Comparison of ENCODE assay signal across 19 cellular contexts in genomic region chr6:157895585-157895984, GRCh38.
DNase-seq lines count a peak whose midpoint lies in the region; ATAC-seq lines count a peak whose summit lies in the region.
"Had no signal": no experiment of that assay in that cellular context is flagged by ENCODE, and none has a peak within 500 bp of the region (broad histone marks: within the 10 kb centered on the region; RNA-seq: fewer than 3 reads in every experiment).

No MANE protein-coding gene starts in this region.

- no peaks in the 10 kb centered on the region for H3K27me3 Mint-ChIP-seq in activated naive CD8-positive, alpha-beta T cell
- no peaks in the 10 kb centered on the region for H3K27me3 Mint-ChIP-seq in activated naive CD8-positive, alpha-beta T cell treated with anti-CD3 and anti-CD28 coated beads, Interleukin-2, amount 50 U/mL, for 24 hours
- H3K27me3 Mint-ChIP-seq in naive thymus-derived CD8-positive, alpha-beta T cell: no peaks in the 10 kb centered on the region

- no peak for ATAC-seq in activated naive CD8-positive, alpha-beta T cell treated with anti-CD3 and anti-CD28 coated beads, Interleukin-2, amount 50 U/mL, for 24 hours
- no peak for ATAC-seq in naive thymus-derived CD8-positive, alpha-beta T cell
- ATAC-seq: CD8-positive, alpha-beta T cell; GM12878; GM23338 had no signal

- no peak for DNase-seq in activated naive CD8-positive, alpha-beta T cell treated with anti-CD3 and anti-CD28 coated beads, Interleukin-2, amount 50 U/mL, for 24 hours
- DNase-seq in caudate nucleus (lab: John Stamatoyannopoulos, UW) (no peak), SIG-M5 (lab: John Stamatoyannopoulos, UW) (no peak), NCI-H1417 treated with DMSO at 0.1 percent for 48 hours (lab: John Stamatoyannopoulos, UW) (no peak), NCI-H526 (lab: John Stamatoyannopoulos, UW) (no peak)
- DNase-seq in naive thymus-derived CD8-positive, alpha-beta T cell: no peak
- DNase-seq: 8988T; Calu3; CD8-positive, alpha-beta T cell; DMS79 treated with DMSO at 0.1 percent for 48 hours; EL; HCEC 1CT; IMR-90 had no signal

- peak overlapping the region; percentile 35 for H3K27ac Mint-ChIP-seq in activated naive CD8-positive, alpha-beta T cell
- no peak overlapping the region for H3K27ac Mint-ChIP-seq in activated naive CD8-positive, alpha-beta T cell treated with anti-CD3 and anti-CD28 coated beads, Interleukin-2, amount 50 U/mL, for 24 hours
- peak overlapping the region in 6 of 10 donors; percentile 5 to 72 (median 46) for H3K27ac Mint-ChIP-seq in naive thymus-derived CD8-positive, alpha-beta T cell
- H3K27ac Mint-ChIP-seq: CD8-positive, alpha-beta T cell; GM23338 had no signal

- POLR2A ChIA-PET in naive thymus-derived CD8-positive, alpha-beta T cell (lab: Charles Lee): no interaction called here

- H3K4me3 Mint-ChIP-seq in activated naive CD8-positive, alpha-beta T cell: no peak overlapping the region
- H3K4me3 Mint-ChIP-seq in activated naive CD8-positive, alpha-beta T cell treated with anti-CD3 and anti-CD28 coated beads, Interleukin-2, amount 50 U/mL, for 24 hours: no peak overlapping the region
- H3K4me3 Mint-ChIP-seq in naive thymus-derived CD8-positive, alpha-beta T cell: no peak overlapping the region
- H3K4me3 Mint-ChIP-seq: CD14-positive monocyte; CD8-positive, alpha-beta T cell; GM23338 had no signal

- no peaks in the 10 kb centered on the region for H3K9me3 Mint-ChIP-seq in activated naive CD8-positive, alpha-beta T cell (ENCODE audit: low read depth)
- no peaks in the 10 kb centered on the region for H3K9me3 Mint-ChIP-seq in activated naive CD8-positive, alpha-beta T cell treated with anti-CD3 and anti-CD28 coated beads, Interleukin-2, amount 50 U/mL, for 24 hours
- no peaks in the 10 kb centered on the region for H3K9me3 Mint-ChIP-seq in naive thymus-derived CD8-positive, alpha-beta T cell
- H3K9me3 Mint-ChIP-seq: CD14-positive monocyte; CD8-positive, alpha-beta T cell; GM23338 had no signal

- H3K4me1 Mint-ChIP-seq in activated naive CD8-positive, alpha-beta T cell (ENCODE audit: low read depth): peaks cover 44% of the 10 kb centered on the region
- peaks cover 28% of the 10 kb centered on the region for H3K4me1 Mint-ChIP-seq in activated naive CD8-positive, alpha-beta T cell treated with anti-CD3 and anti-CD28 coated beads, Interleukin-2, amount 50 U/mL, for 24 hours
- H3K4me1 Mint-ChIP-seq in naive thymus-derived CD8-positive, alpha-beta T cell: peaks cover 24 to 48% (median 43%) of the 10 kb centered on the region in 4 donors

- peaks cover 12% of the 10 kb centered on the region for H3K36me3 Mint-ChIP-seq in activated naive CD8-positive, alpha-beta T cell
- peaks cover 34% of the 10 kb centered on the region for H3K36me3 Mint-ChIP-seq in activated naive CD8-positive, alpha-beta T cell treated with anti-CD3 and anti-CD28 coated beads, Interleukin-2, amount 50 U/mL, for 24 hours (ENCODE audit: low read depth)
- H3K36me3 Mint-ChIP-seq in naive thymus-derived CD8-positive, alpha-beta T cell: peaks cover 3 to 48% (median 13%) of the 10 kb centered on the region in 3 donors

- H3K27ac ChIP-seq in caudate nucleus (ENCODE audit: low read depth, low read length): peak overlapping the region; percentile 11
- H3K27ac ChIP-seq in temporal lobe (ENCODE audit: low read depth, low read length): peak overlapping the region; percentile 69
- H3K27ac ChIP-seq: BLaER1 had no signal
